18 cellular contexts compared by ENCODE assay signal in genomic region chr9:108191065-108191464, GRCh38.
"Had no signal": no experiment of that assay in that cellular context is flagged by ENCODE, and none has a peak within 500 bp of the region (broad histone marks: within the 10 kb centered on the region; RNA-seq: fewer than 3 reads in every experiment).

No MANE protein-coding gene starts in this region.

- H3K4me3 ChIP-seq: adrenal gland, colonic mucosa, esophagus squamous epithelium, sigmoid colon, thoracic aorta had no signal

- H3K4me1 ChIP-seq: adrenal gland, colonic mucosa, esophagus squamous epithelium, parathyroid adenoma had no signal

- H3K4me3 Mint-ChIP-seq: activated CD4-positive, alpha-beta memory T cell treated with anti-CD3 and anti-CD28 coated beads, Interleukin-2, amount 10 ng/mL, durations not matched to agents 7 days and 5 days; activated CD4-positive, alpha-beta T cell treated with anti-CD3 and anti-CD28 coated beads for 36 hours; activated T-cell treated with anti-CD3 and anti-CD28 coated beads, Interleukin-2, amount 50 U/mL, for 24 hours; neural crest cell; T-helper 17 cell had no signal

- H3K27me3 ChIP-seq: adrenal gland, colonic mucosa, esophagus squamous epithelium, sigmoid colon had no signal

- DNase-seq: activated CD4-positive, alpha-beta memory T cell treated with anti-CD3 and anti-CD28 coated beads, Interleukin-2, amount 10 ng/mL, durations not matched to agents 7 days and 5 days; activated CD4-positive, alpha-beta T cell treated with anti-CD3 and anti-CD28 coated beads for 36 hours; activated effector memory CD4-positive, alpha-beta T cell treated with Interleukin-2 at 50 U/mL for 16 hours; activated naive CD4-positive, alpha-beta T cell treated with anti-CD3 and anti-CD28 coated beads, Interleukin-2, amount 50 U/mL, for 16 hours; activated T-cell treated with anti-CD3 and anti-CD28 coated beads, Interleukin-2, amount 50 U/mL, for 24 hours; adrenal gland; central memory CD4-positive, alpha-beta T cell; colonic mucosa; esophagus squamous epithelium; hypothalamus; kidney; mesendoderm; sigmoid colon; stimulated activated CD4-positive, alpha-beta T cell treated with anti-CD3 and anti-CD28 coated beads, Interleukin-1b, Interleukin-23, amount 100 ng/mL, for 48 hours; T-helper 17 cell had no signal

- H3K79me2 ChIP-seq: parathyroid adenoma had no signal

- H2AFZ ChIP-seq: parathyroid adenoma had no signal

- H3K27ac ChIP-seq: adrenal gland, colonic mucosa, esophagus squamous epithelium, parathyroid adenoma, sigmoid colon, thoracic aorta had no signal

- H3K9me3 Mint-ChIP-seq: neural crest cell had no signal

- H3K9ac ChIP-seq: parathyroid adenoma had no signal

- H3K9me3 ChIP-seq: adrenal gland, colonic mucosa, esophagus squamous epithelium, sigmoid colon, thoracic aorta had no signal

- H3K36me3 ChIP-seq: adrenal gland, colonic mucosa, esophagus squamous epithelium, sigmoid colon, thoracic aorta had no signal

- H3K27me3 Mint-ChIP-seq: activated CD4-positive, alpha-beta memory T cell treated with anti-CD3 and anti-CD28 coated beads, Interleukin-2, amount 10 ng/mL, durations not matched to agents 7 days and 5 days; activated T-cell treated with anti-CD3 and anti-CD28 coated beads, Interleukin-2, amount 50 U/mL, for 24 hours; T-helper 17 cell had no signal

- ATAC-seq: activated CD4-positive, alpha-beta T cell treated with anti-CD3 and anti-CD28 coated beads for 36 hours; T-helper 17 cell had no signal

- H3K27ac Mint-ChIP-seq: activated CD4-positive, alpha-beta memory T cell treated with anti-CD3 and anti-CD28 coated beads, Interleukin-2, amount 10 ng/mL, durations not matched to agents 7 days and 5 days; activated CD4-positive, alpha-beta T cell treated with anti-CD3 and anti-CD28 coated beads for 36 hours; activated T-cell treated with anti-CD3 and anti-CD28 coated beads, Interleukin-2, amount 50 U/mL, for 24 hours; T-helper 17 cell had no signal

- H3K4me1 Mint-ChIP-seq: activated CD4-positive, alpha-beta memory T cell treated with anti-CD3 and anti-CD28 coated beads, Interleukin-2, amount 10 ng/mL, durations not matched to agents 7 days and 5 days; activated CD4-positive, alpha-beta T cell treated with anti-CD3 and anti-CD28 coated beads for 36 hours; neural crest cell; T-helper 17 cell had no signal
